Comparison of ENCODE assay signal across 13 cellular contexts in the genomic region with DNA sequence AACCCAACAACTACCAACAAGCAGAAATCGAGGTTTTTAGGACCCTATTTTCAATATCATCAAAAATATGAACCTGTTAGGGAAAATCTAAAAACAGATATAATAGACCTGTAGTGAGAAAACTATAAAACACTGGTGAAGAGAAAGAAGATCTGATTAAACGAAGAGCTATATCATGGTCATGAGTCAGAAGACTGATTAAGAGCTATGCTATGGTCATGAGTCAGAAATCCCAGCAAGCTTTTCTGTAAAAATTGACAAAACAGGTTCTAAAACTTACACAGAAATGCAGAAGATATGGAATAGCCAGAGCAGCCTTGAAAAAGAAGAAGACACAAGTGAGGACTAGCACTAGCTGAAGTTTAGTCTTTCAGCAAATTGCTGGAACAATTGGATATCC.
DNase-seq lines count a peak whose midpoint lies in the region; ATAC-seq, FAIRE-seq and TF ChIP-seq lines count a peak whose summit lies in the region.
"Had no signal": no experiment of that assay in that cellular context is flagged by ENCODE, and none has a peak within 500 bp of the region (broad histone marks: within the 10 kb centered on the region; RNA-seq: fewer than 3 reads in every experiment).

No MANE protein-coding gene starts in this region.

- peak; percentile 90 for FAIRE-seq in keratinocyte (lab: Jason Lieb, UNC)

- H3K9me3 ChIP-seq in keratinocyte (ENCODE audit: control insufficient read depth, low read depth, low read length): no peaks in the 10 kb centered on the region

- in situ Hi-C loops in astrocyte of the spinal cord (cut with HindIII; ENCODE audit: low sequenced_read_pairs) (no loop called here), G401 (cut with HindIII; ENCODE audit: low sequenced_read_pairs) (no loop called here)

- H3K4me2 ChIP-seq in keratinocyte (ENCODE audit: control insufficient read depth, extremely low read depth, insufficient read depth, low read depth, low read length): peak overlapping the region; percentile 24
- H3K4me2 ChIP-seq: KMS-11 had no signal

- dilution Hi-C loops in keratinocyte (cut with MboI; ENCODE audit: extremely low pct_ligation_motif_present, low sequenced_read_pairs): no loop called here

- H3K79me2 ChIP-seq in keratinocyte (ENCODE audit: control insufficient read depth, insufficient read depth, low read length): no peaks in the 10 kb centered on the region

- peak overlapping the region; percentile 37 for H3K27ac ChIP-seq in keratinocyte (ENCODE audit: control insufficient read depth, insufficient read depth, low read length)
- H3K27ac ChIP-seq: KMS-11 had no signal

- no peaks in the 10 kb centered on the region for H3K27me3 ChIP-seq in keratinocyte (ENCODE audit: control insufficient read depth, extremely low read depth, insufficient read depth, low read length)

- TF ChIP-seq CTCF in AG10803 (conservative IDR thresholded peaks at IDR 0.05; ENCODE audit: low read length): no peak
- no peak for TF ChIP-seq CTCF in astrocyte of the spinal cord (IDR thresholded peaks at IDR 0.05; ENCODE audit: low read depth, low read length)
- TF ChIP-seq CTCF in keratinocyte (optimal IDR thresholded peaks at IDR 0.05 in 1 of 3, IDR thresholded peaks at IDR 0.05 in 1 of 3, conservative IDR thresholded peaks at IDR 0.05 in 1 of 3; ENCODE audit: extremely low read depth in 1 of 3, insufficient read depth in 2 of 3, low read length in 3 of 3): no peak

- H3K36me3 ChIP-seq in keratinocyte (ENCODE audit: control insufficient read depth in 2 of 2, extremely low read depth in 1 of 2, insufficient read depth in 2 of 2, low read length in 2 of 2): peaks cover 0 to 5% of the 10 kb centered on the region in 2 experiments

- no peaks in the 10 kb centered on the region for H3K9me1 ChIP-seq in keratinocyte (ENCODE audit: control insufficient read depth, extremely low read depth, insufficient read depth, low read length)

- H4K20me1 ChIP-seq in keratinocyte (ENCODE audit: control insufficient read depth, extremely low read depth, insufficient read depth, low read length): no peaks in the 10 kb centered on the region

- peaks cover 17% of the 10 kb centered on the region for H3K4me1 ChIP-seq in keratinocyte (ENCODE audit: control insufficient read depth, extremely low read depth, insufficient read depth, low read length)

- ATAC-seq in HG03135 (IDR thresholded peaks at IDR 0.05; ENCODE audit: unreplicated experiment): no peak
- ATAC-seq: activated CD8-positive, alpha-beta memory T cell treated with anti-CD3 and anti-CD28 coated beads, Interleukin-2, amount 10 ng/mL, durations not matched to agents 7 days and 5 days; right cardiac atrium had no signal

- H3K9ac ChIP-seq in keratinocyte (ENCODE audit: control insufficient read depth, extremely low read depth, insufficient read depth, low read length): no peak overlapping the region
- H3K9ac ChIP-seq: KMS-11 had no signal

- no peak overlapping the region for H3K4me3 ChIP-seq in AG10803 (ENCODE audit: low read length)
- H3K4me3 ChIP-seq in astrocyte of the spinal cord (ENCODE audit: low read depth, low read length): no peak overlapping the region
- H3K4me3 ChIP-seq in keratinocyte (ENCODE audit: control insufficient read depth in 2 of 3, extremely low read depth in 1 of 3, insufficient read depth in 2 of 3, low read depth in 1 of 3, low read length in 3 of 3): no peak overlapping the region

- peak; percentile 61 for DNase-seq in AG10803 (ENCODE audit: low read depth)
- peak; percentile 24 for DNase-seq in HS-27A (ENCODE audit: low read depth)
- DNase-seq in astrocyte of the spinal cord (ENCODE audit: low read depth, low spot score): peak; percentile 83
- DNase-seq in keratinocyte (ENCODE audit: low read depth, low spot score): peak; percentile 23
- DNase-seq in stimulated activated CD4-positive, alpha-beta T cell treated with anti-CD3 and anti-CD28 coated beads, Interleukin-15, amount 100 ng/mL, for 24 hours: no peak
- no peak for DNase-seq in stimulated activated CD4-positive, alpha-beta T cell treated with anti-CD3 and anti-CD28 coated beads, Interleukin-4, amount 100 ng/mL, for 4 hours
- no peak for DNase-seq in G401 (ENCODE audit: low spot score)
- DNase-seq: activated CD8-positive, alpha-beta memory T cell treated with anti-CD3 and anti-CD28 coated beads, Interleukin-2, amount 10 ng/mL, durations not matched to agents 7 days and 5 days; caudate nucleus; NCI-H510A; right cardiac atrium had no signal

- no peak overlapping the region for H2AFZ ChIP-seq in keratinocyte (ENCODE audit: control insufficient read depth, low read length)

Comparison
In these comparisons a context has a peak if more than half of its experiments do, and no peak if none do; other contexts are left out.
1. DNase-seq: peak in AG10803 (single experiment), HS-27A (single experiment), astrocyte of the spinal cord (single experiment) and keratinocyte (single experiment); none in stimulated activated CD4-positive, alpha-beta T cell treated with anti-CD3 and anti-CD28 coated beads, Interleukin-15, amount 100 ng/mL, for 24 hours (single experiment), stimulated activated CD4-positive, alpha-beta T cell treated with anti-CD3 and anti-CD28 coated beads, Interleukin-4, amount 100 ng/mL, for 4 hours (0 of 2) and G401 (single experiment).